Comparison of ENCODE assay signal across 8 cellular contexts in genomic region chr1:37808369-37809319, GRCh38.
A peak's percentile ranks its signal among the peaks of the same experiment; 100 is the strongest.
DNase-seq lines count a peak whose midpoint lies in the region; ATAC-seq and TF ChIP-seq lines count a peak whose summit lies in the region.

No MANE protein-coding gene starts in this region.

- DNase-seq in NCI-H187 (lab: John Stamatoyannopoulos, UW) (peak; percentile 41 to 47), NCI-H187 treated with DMSO at 0.1 percent for 48 hours (lab: John Stamatoyannopoulos, UW) (no peak), RWPE2 (ENCODE audit: low spot score) (peak; percentile 56), brain microvascular endothelial cell (peak; percentile 53), iPS DF 6.9 (ENCODE audit: low read depth, low spot score) (no peak)

- H3K9me3 ChIP-seq in HUES48 (ENCODE audit: control insufficient read depth, insufficient read depth, low read length) (no peaks in the 10 kb centered on the region), RWPE2 (ENCODE audit: severe bottlenecking) (no peaks in the 10 kb centered on the region), iPS DF 6.9 (ENCODE audit: control insufficient read depth, insufficient read depth, low read length) (no peaks in the 10 kb centered on the region)

- peak overlapping the region; percentile 85 for H3K4me3 ChIP-seq in HUES48 (ENCODE audit: low read depth, low read length)
- peak overlapping the region; percentile 96 for H3K4me3 ChIP-seq in RWPE2 (ENCODE audit: severe bottlenecking)
- peak overlapping the region; percentile 79 for H3K4me3 ChIP-seq in brain microvascular endothelial cell (ENCODE audit: low read depth, low read length)
- H3K4me3 ChIP-seq in iPS DF 6.9 (ENCODE audit: low read length), result peak overlapping the region; percentile 100
- H3K4me3 ChIP-seq in rectal smooth muscle tissue (ENCODE audit: low read length), result peak overlapping the region; percentile 91

- H3K36me3 ChIP-seq in HUES48 (ENCODE audit: control insufficient read depth, insufficient read depth, low read length) (peaks cover 40% of the 10 kb centered on the region), RWPE2 (ENCODE audit: low read depth) (peaks cover 43% of the 10 kb centered on the region), brain microvascular endothelial cell (replicated peaks) (peaks cover 32% of the 10 kb centered on the region), iPS DF 6.9 (ENCODE audit: control insufficient read depth, insufficient read depth, low read length) (peaks cover 23% of the 10 kb centered on the region), rectal smooth muscle tissue (ENCODE audit: control insufficient read depth, insufficient read depth, low read length) (peaks cover 23% of the 10 kb centered on the region)

- peak; percentile 10 for TF ChIP-seq CTCF in RWPE2 (IDR thresholded peaks at IDR 0.05; ENCODE audit: poor library complexity, severe bottlenecking)
- no peak for TF ChIP-seq CTCF in brain microvascular endothelial cell (IDR thresholded peaks at IDR 0.05; ENCODE audit: low read depth, low read length, missing control alignments)

- no peaks in the 10 kb centered on the region for H3K27me3 ChIP-seq in HUES48 (ENCODE audit: control insufficient read depth, insufficient read depth, low read length)
- no peaks in the 10 kb centered on the region for H3K27me3 ChIP-seq in RWPE2 (ENCODE audit: insufficient read depth, poor library complexity, severe bottlenecking)
- H3K27me3 ChIP-seq in brain microvascular endothelial cell (replicated peaks), result no peaks in the 10 kb centered on the region
- H3K27me3 ChIP-seq in iPS DF 6.9 (ENCODE audit: control insufficient read depth, insufficient read depth, low read length), result no peaks in the 10 kb centered on the region
- H3K27me3 ChIP-seq in rectal smooth muscle tissue (ENCODE audit: control insufficient read depth, insufficient read depth, low read length), result no peaks in the 10 kb centered on the region

- ATAC-seq in GM21529 (IDR thresholded peaks at IDR 0.05; ENCODE audit: unreplicated experiment) (peak; percentile 37), RWPE2 (ENCODE audit: low read depth) (peak; percentile 78)

- WGBS in iPS DF 6.9 (ENCODE audit: insufficient coverage, insufficient read length), result no CpG with 5 or more reads among the region's 54 CpGs

- H3K27ac ChIP-seq in HUES48 (ENCODE audit: low read depth, low read length) (peak overlapping the region; percentile 77), RWPE2 (ENCODE audit: poor library complexity, severe bottlenecking) (peak overlapping the region; percentile 65), brain microvascular endothelial cell (peak overlapping the region; percentile 71), iPS DF 6.9 (ENCODE audit: low read length) (no peak overlapping the region), rectal smooth muscle tissue (ENCODE audit: low read depth, low read length) (peak overlapping the region; percentile 90)

- H3K4me1 ChIP-seq in HUES48 (ENCODE audit: control insufficient read depth, insufficient read depth, low read length) (peaks cover 9% of the 10 kb centered on the region; the same call in 1 of the 2 replicates), RWPE2 (ENCODE audit: insufficient read depth, poor library complexity, severe bottlenecking) (peaks cover 3% of the 10 kb centered on the region), iPS DF 6.9 (ENCODE audit: control insufficient read depth, insufficient read depth, low read length) (no peaks in the 10 kb centered on the region), rectal smooth muscle tissue (ENCODE audit: control insufficient read depth, insufficient read depth, low read length) (peaks cover 8% of the 10 kb centered on the region)

- peak overlapping the region; percentile 27; the same call in 1 of the 2 replicates for H3K9ac ChIP-seq in HUES48 (ENCODE audit: low read depth, low read length)
- H3K9ac ChIP-seq in rectal smooth muscle tissue (ENCODE audit: low read length), result peak overlapping the region; percentile 64

- in situ Hi-C loops in brain microvascular endothelial cell (cut with HindIII; ENCODE audit: low pct_ligation_motif_present, low sequenced_read_pairs), result no loop called here

Comparison
In these comparisons a context has a peak if more than half of its experiments do, and no peak if none do; other contexts are left out.
1. DNase-seq: peak in NCI-H187 (2 of 2), RWPE2 (single experiment) and brain microvascular endothelial cell (single experiment); none in NCI-H187 treated with DMSO at 0.1 percent for 48 hours (single experiment) and iPS DF 6.9 (single experiment).
2. Peak in every context shown above with its lines, with median percentiles within 50 percentile points of each other: H3K4me3 ChIP-seq.